ENCODE assay signal across 2 cellular contexts in the genomic region with DNA sequence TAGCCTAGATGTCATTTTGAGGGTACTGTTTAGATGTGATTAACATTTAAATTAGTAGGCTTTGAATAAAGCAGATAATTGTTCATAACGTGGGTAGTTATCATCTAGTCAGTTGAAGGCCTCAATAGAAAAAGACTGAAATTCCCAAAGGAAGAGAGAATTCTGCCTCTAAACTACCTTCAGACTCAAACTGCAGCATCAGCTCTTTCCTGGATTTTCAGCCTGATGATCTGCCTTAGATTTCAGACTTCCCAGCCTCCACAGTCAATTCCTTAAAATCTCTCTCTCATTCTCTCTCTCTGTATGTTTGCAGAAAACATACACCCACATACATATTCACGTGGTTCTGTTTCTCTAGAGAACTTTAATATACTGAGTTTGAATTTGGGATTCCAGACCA.
TF ChIP-seq lines count a peak whose summit lies in the region.

No MANE protein-coding gene starts in this region.

TF ChIP-seq in IMR-90, 13 proteins besides CTCF, POLR2A, EP300 and RAD21:
- TF ChIP-seq MAFK (IDR thresholded peaks at IDR 0.05; ENCODE audit: low read depth, low read length) (peak; percentile 36; the same call in 1 of the 2 replicates), MAZ (IDR thresholded peaks at IDR 0.05; ENCODE audit: borderline replicate concordance, low read depth, low read length) (no peak)
TF ChIP-seq in IMR-90: peak in this region for 1.

TF ChIP-seq in K562, 482 proteins besides CTCF, POLR2A, EP300 and RAD21:
- TF ChIP-seq SPI1 (IDR thresholded peaks at IDR 0.05; ENCODE audit: borderline replicate concordance, low read depth, low read length) (no peak), RBM25 (IDR thresholded peaks at IDR 0.05; ENCODE audit: low read depth, low read length, severe bottlenecking) (no peak), C11orf30 (IDR thresholded peaks at IDR 0.05; ENCODE audit: low read depth) (peak; percentile 58; the same call in 1 of the 2 replicates), FOXP1 (CRISPR knock-in tag; IDR thresholded peaks at IDR 0.05) (no peak), PYGO2 (tag; IDR thresholded peaks at IDR 0.05) (no peak), NFE2L1 (tag; IDR thresholded peaks at IDR 0.05; ENCODE audit: borderline replicate concordance, low read depth) (no peak), TCF7 (IDR thresholded peaks at IDR 0.05; ENCODE audit: borderline replicate concordance) (no peak), ZNF316 (IDR thresholded peaks at IDR 0.05) (peak; percentile 79), CHD1 (IDR thresholded peaks at IDR 0.05; ENCODE audit: low read length) (no peak), CEBPG (CRISPR knock-in tag; IDR thresholded peaks at IDR 0.05) (no peak), CEBPG (tag; conservative IDR thresholded peaks at IDR 0.05 in 1 of 2, IDR thresholded peaks at IDR 0.05 in 1 of 2) (no peak)
- TF ChIP-seq, protein P1, sequence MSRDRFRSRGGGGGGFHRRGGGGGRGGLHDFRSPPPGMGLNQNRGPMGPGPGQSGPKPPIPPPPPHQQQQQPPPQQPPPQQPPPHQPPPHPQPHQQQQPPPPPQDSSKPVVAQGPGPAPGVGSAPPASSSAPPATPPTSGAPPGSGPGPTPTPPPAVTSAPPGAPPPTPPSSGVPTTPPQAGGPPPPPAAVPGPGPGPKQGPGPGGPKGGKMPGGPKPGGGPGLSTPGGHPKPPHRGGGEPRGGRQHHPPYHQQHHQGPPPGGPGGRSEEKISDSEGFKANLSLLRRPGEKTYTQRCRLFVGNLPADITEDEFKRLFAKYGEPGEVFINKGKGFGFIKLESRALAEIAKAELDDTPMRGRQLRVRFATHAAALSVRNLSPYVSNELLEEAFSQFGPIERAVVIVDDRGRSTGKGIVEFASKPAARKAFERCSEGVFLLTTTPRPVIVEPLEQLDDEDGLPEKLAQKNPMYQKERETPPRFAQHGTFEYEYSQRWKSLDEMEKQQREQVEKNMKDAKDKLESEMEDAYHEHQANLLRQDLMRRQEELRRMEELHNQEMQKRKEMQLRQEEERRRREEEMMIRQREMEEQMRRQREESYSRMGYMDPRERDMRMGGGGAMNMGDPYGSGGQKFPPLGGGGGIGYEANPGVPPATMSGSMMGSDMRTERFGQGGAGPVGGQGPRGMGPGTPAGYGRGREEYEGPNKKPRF (IDR thresholded peaks at IDR 0.05; ENCODE audit: low read depth, low read length): no peak
- TF ChIP-seq, protein P2, sequence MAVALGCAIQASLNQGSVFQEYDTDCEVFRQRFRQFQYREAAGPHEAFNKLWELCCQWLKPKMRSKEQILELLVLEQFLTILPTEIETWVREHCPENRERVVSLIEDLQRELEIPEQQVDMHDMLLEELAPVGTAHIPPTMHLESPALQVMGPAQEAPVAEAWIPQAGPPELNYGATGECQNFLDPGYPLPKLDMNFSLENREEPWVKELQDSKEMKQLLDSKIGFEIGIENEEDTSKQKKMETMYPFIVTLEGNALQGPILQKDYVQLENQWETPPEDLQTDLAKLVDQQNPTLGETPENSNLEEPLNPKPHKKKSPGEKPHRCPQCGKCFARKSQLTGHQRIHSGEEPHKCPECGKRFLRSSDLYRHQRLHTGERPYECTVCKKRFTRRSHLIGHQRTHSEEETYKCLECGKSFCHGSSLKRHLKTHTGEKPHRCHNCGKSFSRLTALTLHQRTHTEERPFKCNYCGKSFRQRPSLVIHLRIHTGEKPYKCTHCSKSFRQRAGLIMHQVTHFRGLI (CRISPR knock-in tag; IDR thresholded peaks at IDR 0.05): no peak
- TF ChIP-seq, protein P3, sequence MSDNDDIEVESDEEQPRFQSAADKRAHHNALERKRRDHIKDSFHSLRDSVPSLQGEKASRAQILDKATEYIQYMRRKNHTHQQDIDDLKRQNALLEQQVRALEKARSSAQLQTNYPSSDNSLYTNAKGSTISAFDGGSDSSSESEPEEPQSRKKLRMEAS (CRISPR knock-in tag; IDR thresholded peaks at IDR 0.05): no peak
- TF ChIP-seq, protein P4, sequence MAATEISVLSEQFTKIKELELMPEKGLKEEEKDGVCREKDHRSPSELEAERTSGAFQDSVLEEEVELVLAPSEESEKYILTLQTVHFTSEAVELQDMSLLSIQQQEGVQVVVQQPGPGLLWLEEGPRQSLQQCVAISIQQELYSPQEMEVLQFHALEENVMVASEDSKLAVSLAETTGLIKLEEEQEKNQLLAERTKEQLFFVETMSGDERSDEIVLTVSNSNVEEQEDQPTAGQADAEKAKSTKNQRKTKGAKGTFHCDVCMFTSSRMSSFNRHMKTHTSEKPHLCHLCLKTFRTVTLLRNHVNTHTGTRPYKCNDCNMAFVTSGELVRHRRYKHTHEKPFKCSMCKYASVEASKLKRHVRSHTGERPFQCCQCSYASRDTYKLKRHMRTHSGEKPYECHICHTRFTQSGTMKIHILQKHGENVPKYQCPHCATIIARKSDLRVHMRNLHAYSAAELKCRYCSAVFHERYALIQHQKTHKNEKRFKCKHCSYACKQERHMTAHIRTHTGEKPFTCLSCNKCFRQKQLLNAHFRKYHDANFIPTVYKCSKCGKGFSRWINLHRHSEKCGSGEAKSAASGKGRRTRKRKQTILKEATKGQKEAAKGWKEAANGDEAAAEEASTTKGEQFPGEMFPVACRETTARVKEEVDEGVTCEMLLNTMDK (IDR thresholded peaks at IDR 0.05; ENCODE audit: borderline replicate concordance, insufficient read depth, low read depth, low read length, poor library complexity, severe bottlenecking): no peak
- TF ChIP-seq, protein P5, sequence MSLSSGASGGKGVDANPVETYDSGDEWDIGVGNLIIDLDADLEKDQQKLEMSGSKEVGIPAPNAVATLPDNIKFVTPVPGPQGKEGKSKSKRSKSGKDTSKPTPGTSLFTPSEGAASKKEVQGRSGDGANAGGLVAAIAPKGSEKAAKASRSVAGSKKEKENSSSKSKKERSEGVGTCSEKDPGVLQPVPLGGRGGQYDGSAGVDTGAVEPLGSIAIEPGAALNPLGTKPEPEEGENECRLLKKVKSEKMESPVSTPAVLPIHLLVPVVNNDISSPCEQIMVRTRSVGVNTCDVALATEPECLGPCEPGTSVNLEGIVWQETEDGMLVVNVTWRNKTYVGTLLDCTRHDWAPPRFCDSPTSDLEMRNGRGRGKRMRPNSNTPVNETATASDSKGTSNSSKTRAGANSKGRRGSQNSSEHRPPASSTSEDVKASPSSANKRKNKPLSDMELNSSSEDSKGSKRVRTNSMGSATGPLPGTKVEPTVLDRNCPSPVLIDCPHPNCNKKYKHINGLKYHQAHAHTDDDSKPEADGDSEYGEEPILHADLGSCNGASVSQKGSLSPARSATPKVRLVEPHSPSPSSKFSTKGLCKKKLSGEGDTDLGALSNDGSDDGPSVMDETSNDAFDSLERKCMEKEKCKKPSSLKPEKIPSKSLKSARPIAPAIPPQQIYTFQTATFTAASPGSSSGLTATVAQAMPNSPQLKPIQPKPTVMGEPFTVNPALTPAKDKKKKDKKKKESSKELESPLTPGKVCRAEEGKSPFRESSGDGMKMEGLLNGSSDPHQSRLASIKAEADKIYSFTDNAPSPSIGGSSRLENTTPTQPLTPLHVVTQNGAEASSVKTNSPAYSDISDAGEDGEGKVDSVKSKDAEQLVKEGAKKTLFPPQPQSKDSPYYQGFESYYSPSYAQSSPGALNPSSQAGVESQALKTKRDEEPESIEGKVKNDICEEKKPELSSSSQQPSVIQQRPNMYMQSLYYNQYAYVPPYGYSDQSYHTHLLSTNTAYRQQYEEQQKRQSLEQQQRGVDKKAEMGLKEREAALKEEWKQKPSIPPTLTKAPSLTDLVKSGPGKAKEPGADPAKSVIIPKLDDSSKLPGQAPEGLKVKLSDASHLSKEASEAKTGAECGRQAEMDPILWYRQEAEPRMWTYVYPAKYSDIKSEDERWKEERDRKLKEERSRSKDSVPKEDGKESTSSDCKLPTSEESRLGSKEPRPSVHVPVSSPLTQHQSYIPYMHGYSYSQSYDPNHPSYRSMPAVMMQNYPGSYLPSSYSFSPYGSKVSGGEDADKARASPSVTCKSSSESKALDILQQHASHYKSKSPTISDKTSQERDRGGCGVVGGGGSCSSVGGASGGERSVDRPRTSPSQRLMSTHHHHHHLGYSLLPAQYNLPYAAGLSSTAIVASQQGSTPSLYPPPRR (CRISPR knock-in tag; IDR thresholded peaks at IDR 0.05; ENCODE audit: borderline replicate concordance): no peak
